8 cellular contexts compared by ENCODE assay signal in the genomic region with DNA sequence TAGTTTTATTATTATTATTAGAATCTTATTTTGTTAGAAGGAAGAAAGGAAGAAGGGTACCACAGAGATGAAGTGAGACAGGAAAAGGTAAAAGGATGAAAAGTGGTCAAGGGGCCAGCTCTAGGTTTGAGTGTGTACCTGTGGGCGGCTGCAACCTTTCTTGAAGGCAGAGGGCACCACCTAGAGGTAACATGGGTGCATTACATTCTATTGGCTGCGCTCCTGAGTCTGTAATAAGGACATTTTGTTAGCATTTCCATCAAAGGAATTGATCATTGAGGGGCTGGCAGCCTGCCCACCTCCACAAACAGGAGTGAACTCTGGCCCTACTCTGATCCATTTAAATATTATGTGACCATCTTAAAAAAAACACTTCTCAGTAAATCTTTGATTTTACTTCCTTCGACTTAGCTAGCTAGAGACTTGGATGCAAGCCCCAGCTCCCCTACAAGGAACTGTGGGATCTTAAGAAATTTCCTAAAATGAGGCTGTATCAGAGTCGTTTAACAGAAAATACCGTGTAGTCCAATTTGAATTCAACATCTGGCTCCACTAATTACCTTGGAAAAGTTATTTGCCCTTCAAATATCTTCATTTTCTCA.
DNase-seq lines count a peak whose midpoint lies in the region; ATAC-seq and TF ChIP-seq lines count a peak whose summit lies in the region.

No MANE protein-coding gene starts in this region.

- no CpG with 5 or more reads among the region's 5 CpGs for WGBS in mesendoderm (ENCODE audit: extremely low coverage, insufficient coverage, low lambda C conversion rate)

- no peak overlapping the region for H3K18ac ChIP-seq in mesendoderm (ENCODE audit: low read length)

- H3K9ac ChIP-seq in mesendoderm (ENCODE audit: low read length), result no peak overlapping the region

- no peaks in the 10 kb centered on the region for H3K36me3 ChIP-seq in mesendoderm (ENCODE audit: control insufficient read depth, insufficient read depth, low read length)

- H2BK15ac ChIP-seq in mesendoderm (replicated peaks; ENCODE audit: low read depth), result no peak overlapping the region

- TF ChIP-seq CTCF in dorsolateral prefrontal cortex (IDR thresholded peaks at IDR 0.05 in 54 of 56, conservative IDR thresholded peaks at IDR 0.05 in 2 of 56; ENCODE audit: low read depth in 1 of 56, partially characterized antibody in 56 of 56), result peak; percentile 28 to 87 (median 76)

- no peak overlapping the region for H3K56ac ChIP-seq in mesendoderm (ENCODE audit: low read length)

- no peak overlapping the region for H2BK120ac ChIP-seq in mesendoderm (ENCODE audit: low read depth, low read length)

- intact Hi-C loops in Right ventricle myocardium superior (cut with DNase I), result no loop called here
- intact Hi-C loops in cardiac septum (cut with DNase I), result loop anchor here (10.0 kb wide), 1 partner anchor 322 kb away; no protein-coding TSS in a partner anchor
- intact Hi-C loops in dorsolateral prefrontal cortex (cut with DNase I), result loop anchor here (5.0 to 10.0 kb wide), 2 partner anchors 312 to 320 kb away; no protein-coding TSS in a partner anchor

- no peaks in the 10 kb centered on the region for H3K79me1 ChIP-seq in mesendoderm (ENCODE audit: low read length)

- H3K27ac ChIP-seq in dorsolateral prefrontal cortex (no peak overlapping the region), mesendoderm (ENCODE audit: low read depth, low read length) (no peak overlapping the region)

- no peaks in the 10 kb centered on the region for H3K79me2 ChIP-seq in mesendoderm (ENCODE audit: control insufficient read depth, insufficient read depth, low read length)

- H3K4ac ChIP-seq in mesendoderm (ENCODE audit: low read depth, low read length), result no peak overlapping the region

- H3K4me2 ChIP-seq in mesendoderm (ENCODE audit: low read length), result no peak overlapping the region

- no peak overlapping the region for H4K8ac ChIP-seq in mesendoderm (ENCODE audit: low read depth, low read length)

- no peak overlapping the region for H3K4me3 ChIP-seq in dorsolateral prefrontal cortex
- no peak overlapping the region for H3K4me3 ChIP-seq in mesendoderm (ENCODE audit: low read length)

- peaks cover 0 to 5% (median 0%) of the 10 kb centered on the region in 45 donors for H3K27me3 ChIP-seq in dorsolateral prefrontal cortex
- H3K27me3 ChIP-seq in mesendoderm (ENCODE audit: insufficient read depth, low read length, poor library complexity), result no peaks in the 10 kb centered on the region

- DNase-seq in Right ventricle myocardium superior, result peak; percentile 30
- no peak for DNase-seq in cardiac septum (ENCODE audit: low spot score)
- peak; percentile 84 for DNase-seq in HT-29 (ENCODE audit: low spot score)
- peak; percentile 34 for DNase-seq in RPMI7951 (ENCODE audit: low read depth)
- DNase-seq in dorsolateral prefrontal cortex, result peak; percentile 4 to 57 (median 45)
- peak; percentile 80 for DNase-seq in mesendoderm
- DNase-seq in GM19240 (ENCODE audit: insufficient read length, low spot score), result no peak

- ATAC-seq in Right ventricle myocardium superior (ENCODE audit: poor library complexity) (peak; percentile 43), GM21723 (IDR thresholded peaks at IDR 0.05; ENCODE audit: unreplicated experiment) (peak; percentile 99)

- H4K5ac ChIP-seq in mesendoderm (ENCODE audit: low read length), result no peak overlapping the region

- no peaks in the 10 kb centered on the region for H3K4me1 ChIP-seq in mesendoderm (ENCODE audit: control insufficient read depth, low read depth, low read length)

- H3K23ac ChIP-seq in mesendoderm (ENCODE audit: low read length), result no peak overlapping the region

- H2AK5ac ChIP-seq in mesendoderm (ENCODE audit: low read length), result no peak overlapping the region

- no peak overlapping the region for H2BK5ac ChIP-seq in mesendoderm (ENCODE audit: low read length)

Comparison
In these comparisons a context has a peak if more than half of its experiments do, and no peak if none do; other contexts are left out.
1. DNase-seq: peak in Right ventricle myocardium superior (single experiment), HT-29 (single experiment), RPMI7951 (single experiment), dorsolateral prefrontal cortex (10 of 10) and mesendoderm (single experiment); none in cardiac septum (single experiment) and GM19240 (single experiment).